Comparison of ENCODE assay signal across 21 cellular contexts in the genomic region with DNA sequence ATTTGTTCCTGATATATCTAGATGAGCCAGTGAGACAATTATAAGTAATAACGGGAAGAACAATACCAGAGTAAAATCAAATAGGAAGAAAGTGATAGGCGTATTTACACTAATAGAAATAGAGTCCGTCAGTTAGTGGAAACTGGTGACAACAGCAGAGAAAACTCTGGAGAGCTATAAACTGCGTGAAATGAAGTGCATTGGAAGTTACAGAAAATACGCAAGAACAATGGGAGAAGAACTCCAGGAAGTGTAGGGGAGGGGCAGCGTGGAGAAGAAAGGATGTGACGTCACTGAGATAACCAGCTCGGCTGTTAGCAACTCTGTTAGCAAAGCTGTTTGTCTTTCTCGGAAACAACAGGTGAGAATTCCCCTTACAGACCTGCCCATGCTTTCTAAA. TPM values are rescaled to one million over a fixed set of nuclear protein-coding genes. Genes with fewer than 3 reads are reported as not detected.
"Had no signal": no experiment of that assay in that cellular context is flagged by ENCODE, and none has a peak within 500 bp of the region (broad histone marks: within the 10 kb centered on the region; RNA-seq: fewer than 3 reads in every experiment).

A gene (plus strand): TSS at position 301 of the 400 bp plus-strand sequence. CDS start 178 bp downstream, outside the sequence.

RNA-seq across cellular contexts. Expression of the gene that starts here (rescaled TPM):
- total RNA-seq: activated naive CD4-positive, alpha-beta T cell treated with anti-CD3 and anti-CD28 coated beads for 36 hours; activated naive CD4-positive, alpha-beta T cell treated with anti-CD3 and anti-CD28 coated beads, Interleukin-2, amount 50 U/mL, for 72 hours; activated naive CD8-positive, alpha-beta T cell treated with anti-CD3 and anti-CD28 coated beads for 36 hours; activated naive CD8-positive, alpha-beta T cell treated with anti-CD3 and anti-CD28 coated beads, Interleukin-2, amount 10 ng/mL, durations not matched to agents 7 days and 5 days; activated T-cell treated with anti-CD3 and anti-CD28 coated beads, Interleukin-2, amount 50 U/mL, for 4 hours; activated T-cell treated with anti-CD3 and anti-CD28 coated beads, Interleukin-2, amount 50 U/mL, for 72 hours; activated T-helper 1 cell treated with anti-CD3 and anti-CD28 coated beads, Interleukin-12 subunit alpha, Interleukin-12 subunit beta, Interleukin-2, Interleukin-4 antibody, amounts not matched to agents 30 ng/mL and 10 ng/mL and 1 ng/mL, durations not matched to agents 14 hours and 24 hours and 36 hours; activated T-helper 17 cell treated with anti-CD3 and anti-CD28 coated beads, Interleukin-2, amount 50 U/mL, for 72 hours; activated T-helper 2 cell treated with anti-CD3 and anti-CD28 coated beads, Interferon-gamma antibody, Interleukin-2, Interleukin-4, amounts not matched to agents 10 μg/mL and 5 μg/mL and 100 μg/mL, durations not matched to agents 14 hours and 24 hours and 36 hours; adrenal gland; aorta; ascending aorta; astrocyte; body of pancreas; breast epithelium; bronchial epithelial cell; cardiac muscle cell; cardiac septum; cerebellum; chondrocyte had no signal
- polyA plus RNA-seq: adipose tissue, adrenal gland, aorta, cardiac muscle cell had no signal
